In the genomic region with DNA sequence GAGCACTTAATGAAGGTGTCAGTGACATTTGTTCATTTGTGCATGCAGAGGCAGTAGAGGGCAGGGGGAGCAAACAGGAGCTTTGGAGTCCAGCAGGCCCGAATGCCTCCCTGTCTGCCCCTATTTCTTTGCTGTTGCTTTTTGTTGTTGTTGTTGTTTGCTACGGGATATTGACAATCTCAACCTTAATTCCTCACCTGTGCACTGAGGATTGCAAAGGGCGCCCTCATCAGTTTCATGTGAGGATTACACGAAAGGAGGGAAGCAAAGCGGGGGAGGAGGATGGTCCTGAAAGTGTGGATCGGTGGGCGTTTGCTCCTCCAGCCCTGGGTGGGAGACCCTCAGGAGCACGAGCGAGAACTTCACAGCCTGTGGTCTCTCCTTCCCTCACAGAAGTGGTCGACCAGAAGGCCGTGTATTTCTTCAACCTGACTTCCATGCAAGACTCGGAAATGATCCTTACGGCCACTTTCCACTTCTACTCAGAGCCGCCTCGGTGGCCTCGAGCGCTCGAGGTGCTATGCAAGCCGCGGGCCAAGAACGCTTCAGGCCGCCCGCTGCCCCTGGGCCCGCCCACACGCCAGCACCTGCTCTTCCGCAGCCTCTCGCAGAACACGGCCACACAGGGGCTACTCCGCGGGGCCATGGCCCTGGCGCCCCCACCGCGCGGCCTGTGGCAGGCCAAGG, we compare ENCODE assay signal across 2 cellular contexts.
TF ChIP-seq lines count a peak whose summit lies in the region.

No MANE protein-coding gene starts in this region.

TF ChIP-seq in HCT116, 20 proteins besides CTCF, POLR2A, EP300 and RAD21:
- TF ChIP-seq SRF (IDR thresholded peaks at IDR 0.05; ENCODE audit: low read depth) (no peak), CBX3 (IDR thresholded peaks at IDR 0.05; ENCODE audit: low read depth) (no peak), EZH2phosphoT487 (IDR thresholded peaks at IDR 0.05; ENCODE audit: borderline replicate concordance) (no peak), ATF3 (IDR thresholded peaks at IDR 0.05) (no peak), YY1 (IDR thresholded peaks at IDR 0.05; ENCODE audit: extremely low read depth, insufficient replicate concordance, low read depth, low read length) (no peak), FOSL1 (IDR thresholded peaks at IDR 0.05; ENCODE audit: low read depth) (no peak), SIN3A (IDR thresholded peaks at IDR 0.05; ENCODE audit: low read depth) (no peak), JUND (IDR thresholded peaks at IDR 0.05) (no peak), CEBPB (IDR thresholded peaks at IDR 0.05; ENCODE audit: low read depth) (no peak), POLR2AphosphoS5 (IDR thresholded peaks at IDR 0.05; ENCODE audit: low read depth, low read length) (no peak), EGR1 (IDR thresholded peaks at IDR 0.05; ENCODE audit: low read depth) (no peak), ZNF274 (IDR thresholded peaks at IDR 0.05; ENCODE audit: low read depth, low read length) (no peak)
- TF ChIP-seq, protein P1, sequence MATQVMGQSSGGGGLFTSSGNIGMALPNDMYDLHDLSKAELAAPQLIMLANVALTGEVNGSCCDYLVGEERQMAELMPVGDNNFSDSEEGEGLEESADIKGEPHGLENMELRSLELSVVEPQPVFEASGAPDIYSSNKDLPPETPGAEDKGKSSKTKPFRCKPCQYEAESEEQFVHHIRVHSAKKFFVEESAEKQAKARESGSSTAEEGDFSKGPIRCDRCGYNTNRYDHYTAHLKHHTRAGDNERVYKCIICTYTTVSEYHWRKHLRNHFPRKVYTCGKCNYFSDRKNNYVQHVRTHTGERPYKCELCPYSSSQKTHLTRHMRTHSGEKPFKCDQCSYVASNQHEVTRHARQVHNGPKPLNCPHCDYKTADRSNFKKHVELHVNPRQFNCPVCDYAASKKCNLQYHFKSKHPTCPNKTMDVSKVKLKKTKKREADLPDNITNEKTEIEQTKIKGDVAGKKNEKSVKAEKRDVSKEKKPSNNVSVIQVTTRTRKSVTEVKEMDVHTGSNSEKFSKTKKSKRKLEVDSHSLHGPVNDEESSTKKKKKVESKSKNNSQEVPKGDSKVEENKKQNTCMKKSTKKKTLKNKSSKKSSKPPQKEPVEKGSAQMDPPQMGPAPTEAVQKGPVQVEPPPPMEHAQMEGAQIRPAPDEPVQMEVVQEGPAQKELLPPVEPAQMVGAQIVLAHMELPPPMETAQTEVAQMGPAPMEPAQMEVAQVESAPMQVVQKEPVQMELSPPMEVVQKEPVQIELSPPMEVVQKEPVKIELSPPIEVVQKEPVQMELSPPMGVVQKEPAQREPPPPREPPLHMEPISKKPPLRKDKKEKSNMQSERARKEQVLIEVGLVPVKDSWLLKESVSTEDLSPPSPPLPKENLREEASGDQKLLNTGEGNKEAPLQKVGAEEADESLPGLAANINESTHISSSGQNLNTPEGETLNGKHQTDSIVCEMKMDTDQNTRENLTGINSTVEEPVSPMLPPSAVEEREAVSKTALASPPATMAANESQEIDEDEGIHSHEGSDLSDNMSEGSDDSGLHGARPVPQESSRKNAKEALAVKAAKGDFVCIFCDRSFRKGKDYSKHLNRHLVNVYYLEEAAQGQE (IDR thresholded peaks at IDR 0.05; ENCODE audit: low read depth): no peak
- TF ChIP-seq, protein P2, sequence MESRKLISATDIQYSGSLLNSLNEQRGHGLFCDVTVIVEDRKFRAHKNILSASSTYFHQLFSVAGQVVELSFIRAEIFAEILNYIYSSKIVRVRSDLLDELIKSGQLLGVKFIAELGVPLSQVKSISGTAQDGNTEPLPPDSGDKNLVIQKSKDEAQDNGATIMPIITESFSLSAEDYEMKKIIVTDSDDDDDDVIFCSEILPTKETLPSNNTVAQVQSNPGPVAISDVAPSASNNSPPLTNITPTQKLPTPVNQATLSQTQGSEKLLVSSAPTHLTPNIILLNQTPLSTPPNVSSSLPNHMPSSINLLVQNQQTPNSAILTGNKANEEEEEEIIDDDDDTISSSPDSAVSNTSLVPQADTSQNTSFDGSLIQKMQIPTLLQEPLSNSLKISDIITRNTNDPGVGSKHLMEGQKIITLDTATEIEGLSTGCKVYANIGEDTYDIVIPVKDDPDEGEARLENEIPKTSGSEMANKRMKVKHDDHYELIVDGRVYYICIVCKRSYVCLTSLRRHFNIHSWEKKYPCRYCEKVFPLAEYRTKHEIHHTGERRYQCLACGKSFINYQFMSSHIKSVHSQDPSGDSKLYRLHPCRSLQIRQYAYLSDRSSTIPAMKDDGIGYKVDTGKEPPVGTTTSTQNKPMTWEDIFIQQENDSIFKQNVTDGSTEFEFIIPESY (IDR thresholded peaks at IDR 0.05; ENCODE audit: extremely low read depth, insufficient replicate concordance, low read length): no peak

TF ChIP-seq in GM12878, 131 proteins besides CTCF, POLR2A, EP300 and RAD21:
- TF ChIP-seq SMC3 (IDR thresholded peaks at IDR 0.05; ENCODE audit: borderline replicate concordance, low read length) (no peak), ZNF384 (IDR thresholded peaks at IDR 0.05; ENCODE audit: borderline replicate concordance, low read depth, low read length) (no peak), CBX3 (IDR thresholded peaks at IDR 0.05; ENCODE audit: borderline replicate concordance, low read depth) (no peak), IKZF1 (conservative IDR thresholded peaks at IDR 0.05) (no peak), ATF3 (IDR thresholded peaks at IDR 0.05; ENCODE audit: borderline replicate concordance, extremely low read depth, low read depth, low read length) (no peak), STAT3 (IDR thresholded peaks at IDR 0.05; ENCODE audit: low read depth, low read length) (no peak), USF2 (IDR thresholded peaks at IDR 0.05; ENCODE audit: borderline replicate concordance, low read depth, low read length) (no peak), ZSCAN29 (IDR thresholded peaks at IDR 0.05) (no peak), TAF1 (IDR thresholded peaks at IDR 0.05; ENCODE audit: borderline replicate concordance, low read depth, low read length) (no peak), FOXM1 (IDR thresholded peaks at IDR 0.05; ENCODE audit: low read depth, low read length) (no peak), NRF1 (conservative IDR thresholded peaks at IDR 0.05; ENCODE audit: low read depth, low read length) (no peak), FOS (IDR thresholded peaks at IDR 0.05; ENCODE audit: borderline replicate concordance, extremely low read depth, insufficient read length) (no peak), CREM (IDR thresholded peaks at IDR 0.05; ENCODE audit: low read depth) (no peak)
- TF ChIP-seq, protein P3, sequence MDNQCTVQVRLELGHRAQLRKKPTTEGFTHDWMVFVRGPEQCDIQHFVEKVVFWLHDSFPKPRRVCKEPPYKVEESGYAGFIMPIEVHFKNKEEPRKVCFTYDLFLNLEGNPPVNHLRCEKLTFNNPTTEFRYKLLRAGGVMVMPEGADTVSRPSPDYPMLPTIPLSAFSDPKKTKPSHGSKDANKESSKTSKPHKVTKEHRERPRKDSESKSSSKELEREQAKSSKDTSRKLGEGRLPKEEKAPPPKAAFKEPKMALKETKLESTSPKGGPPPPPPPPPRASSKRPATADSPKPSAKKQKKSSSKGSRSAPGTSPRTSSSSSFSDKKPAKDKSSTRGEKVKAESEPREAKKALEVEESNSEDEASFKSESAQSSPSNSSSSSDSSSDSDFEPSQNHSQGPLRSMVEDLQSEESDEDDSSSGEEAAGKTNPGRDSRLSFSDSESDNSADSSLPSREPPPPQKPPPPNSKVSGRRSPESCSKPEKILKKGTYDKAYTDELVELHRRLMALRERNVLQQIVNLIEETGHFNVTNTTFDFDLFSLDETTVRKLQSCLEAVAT (IDR thresholded peaks at IDR 0.05): no peak
- TF ChIP-seq, protein P4, sequence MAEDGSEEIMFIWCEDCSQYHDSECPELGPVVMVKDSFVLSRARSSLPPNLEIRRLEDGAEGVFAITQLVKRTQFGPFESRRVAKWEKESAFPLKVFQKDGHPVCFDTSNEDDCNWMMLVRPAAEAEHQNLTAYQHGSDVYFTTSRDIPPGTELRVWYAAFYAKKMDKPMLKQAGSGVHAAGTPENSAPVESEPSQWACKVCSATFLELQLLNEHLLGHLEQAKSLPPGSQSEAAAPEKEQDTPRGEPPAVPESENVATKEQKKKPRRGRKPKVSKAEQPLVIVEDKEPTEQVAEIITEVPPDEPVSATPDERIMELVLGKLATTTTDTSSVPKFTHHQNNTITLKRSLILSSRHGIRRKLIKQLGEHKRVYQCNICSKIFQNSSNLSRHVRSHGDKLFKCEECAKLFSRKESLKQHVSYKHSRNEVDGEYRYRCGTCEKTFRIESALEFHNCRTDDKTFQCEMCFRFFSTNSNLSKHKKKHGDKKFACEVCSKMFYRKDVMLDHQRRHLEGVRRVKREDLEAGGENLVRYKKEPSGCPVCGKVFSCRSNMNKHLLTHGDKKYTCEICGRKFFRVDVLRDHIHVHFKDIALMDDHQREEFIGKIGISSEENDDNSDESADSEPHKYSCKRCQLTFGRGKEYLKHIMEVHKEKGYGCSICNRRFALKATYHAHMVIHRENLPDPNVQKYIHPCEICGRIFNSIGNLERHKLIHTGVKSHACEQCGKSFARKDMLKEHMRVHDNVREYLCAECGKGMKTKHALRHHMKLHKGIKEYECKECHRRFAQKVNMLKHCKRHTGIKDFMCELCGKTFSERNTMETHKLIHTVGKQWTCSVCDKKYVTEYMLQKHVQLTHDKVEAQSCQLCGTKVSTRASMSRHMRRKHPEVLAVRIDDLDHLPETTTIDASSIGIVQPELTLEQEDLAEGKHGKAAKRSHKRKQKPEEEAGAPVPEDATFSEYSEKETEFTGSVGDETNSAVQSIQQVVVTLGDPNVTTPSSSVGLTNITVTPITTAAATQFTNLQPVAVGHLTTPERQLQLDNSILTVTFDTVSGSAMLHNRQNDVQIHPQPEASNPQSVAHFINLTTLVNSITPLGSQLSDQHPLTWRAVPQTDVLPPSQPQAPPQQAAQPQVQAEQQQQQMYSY (CRISPR knock-in tag; IDR thresholded peaks at IDR 0.05): no peak
TF ChIP-seq in GM12878: peak in this region for 0.
